1 cellular context compared by ENCODE assay signal in genomic region chr3:16401273-16401672, GRCh38.
TF ChIP-seq lines count a peak whose summit lies in the region.

No MANE protein-coding gene starts in this region.

TF ChIP-seq in IMR-90, 13 proteins besides CTCF, POLR2A, EP300 and RAD21:
- TF ChIP-seq USF2 (IDR thresholded peaks at IDR 0.05; ENCODE audit: low read depth, low read length) (no peak), MAZ (IDR thresholded peaks at IDR 0.05; ENCODE audit: borderline replicate concordance, low read depth, low read length) (no peak), SMC3 (IDR thresholded peaks at IDR 0.05; ENCODE audit: low read depth, low read length) (no peak)
